Comparison of ENCODE assay signal across 10 cellular contexts in the genomic region with DNA sequence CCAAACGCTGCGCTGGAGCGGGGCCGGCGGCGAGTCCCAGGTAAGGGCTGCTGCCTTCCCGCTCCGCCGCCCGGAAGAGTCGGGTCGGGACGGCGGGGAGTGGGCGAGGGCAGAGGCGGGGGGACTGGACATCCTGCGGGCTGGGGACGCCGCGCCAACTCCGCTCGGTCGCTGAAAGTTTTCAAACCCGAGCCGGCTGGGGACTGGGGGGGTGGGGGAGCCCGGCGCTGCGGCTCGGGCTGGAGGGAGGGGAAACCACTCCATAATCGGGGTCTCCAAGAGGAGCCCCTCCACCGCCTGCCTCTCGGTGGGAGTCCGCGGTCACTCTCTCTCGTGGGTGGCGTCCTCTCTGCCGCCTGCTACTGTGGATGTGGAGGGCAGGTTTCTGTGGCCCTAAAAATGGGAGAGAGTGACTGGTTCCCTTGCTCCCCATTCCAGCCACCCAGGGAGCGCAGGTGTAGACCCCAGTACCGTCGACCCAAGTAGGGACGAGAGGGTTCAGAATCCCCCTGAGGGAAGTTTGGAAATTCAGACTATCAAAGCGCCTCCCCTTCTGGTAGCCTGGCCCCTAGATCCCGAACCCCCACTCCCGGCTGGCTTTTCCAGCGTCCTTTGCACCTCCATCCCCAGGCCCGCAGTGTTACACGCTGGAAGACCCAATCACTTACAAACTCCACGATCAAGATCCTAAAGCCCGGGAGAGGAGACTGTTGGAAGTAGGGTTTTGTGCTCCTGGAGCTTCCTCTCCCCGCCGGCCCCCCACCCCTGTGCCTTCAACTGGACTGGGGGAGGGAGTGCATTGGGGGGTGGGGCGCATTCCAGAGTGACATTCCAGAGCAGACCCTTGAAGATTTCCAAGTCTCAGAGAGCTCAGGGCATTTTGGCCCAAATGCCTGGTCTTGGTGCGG. TPM values are rescaled to one million over a fixed set of nuclear protein-coding genes. Genes with fewer than 3 reads are reported as not detected.
DNase-seq lines count a peak whose midpoint lies in the region; ATAC-seq and TF ChIP-seq lines count a peak whose summit lies in the region.
"Had no signal": no experiment of that assay in that cellular context is flagged by ENCODE, and none has a peak within 500 bp of the region (broad histone marks: within the 10 kb centered on the region; RNA-seq: fewer than 3 reads in every experiment).

No MANE protein-coding gene starts in this region.

- H3K36me3 ChIP-seq in lower lobe of right lung (no peaks in the 10 kb centered on the region), thymus (ENCODE audit: control insufficient read depth, insufficient read depth) (no peaks in the 10 kb centered on the region)

- H3K4me3 Mint-ChIP-seq in T-helper 2 cell treated with Interferon-gamma antibody and Interleukin-4, amounts not matched to agents 5 μg/mL and 100 μg/mL, for 36 hours, result peak overlapping the region; percentile 12

- H3K4me1 ChIP-seq in lower lobe of right lung (peaks cover 48% of the 10 kb centered on the region), thymus (ENCODE audit: control insufficient read depth, insufficient read depth, low read length) (peaks cover 8% of the 10 kb centered on the region)

- peak overlapping the region; percentile 67 for H3K4me3 ChIP-seq in lower lobe of right lung
- H3K4me3 ChIP-seq in thymus (ENCODE audit: low read length), result peak overlapping the region; percentile 25

- intact Hi-C loops in lower lobe of right lung (cut with DNase I), result no loop called here

- H3K27me3 Mint-ChIP-seq in T-helper 2 cell treated with Interferon-gamma antibody and Interleukin-4, amounts not matched to agents 5 μg/mL and 100 μg/mL, for 36 hours (ENCODE audit: low read depth), result peaks cover 58% of the 10 kb centered on the region

- H3K27me3 ChIP-seq in lower lobe of right lung (ENCODE audit: low read depth), result peaks cover 38% of the 10 kb centered on the region
- H3K27me3 ChIP-seq in thymus (ENCODE audit: control insufficient read depth, insufficient read depth), result peaks cover 57% of the 10 kb centered on the region

- WGBS in thymus, result 17% methylated on average over 53 of the region's 53 CpGs

- peaks cover 4% of the 10 kb centered on the region for H3K9me3 ChIP-seq in lower lobe of right lung
- peaks cover 1% of the 10 kb centered on the region for H3K9me3 ChIP-seq in thymus (ENCODE audit: control insufficient read depth)

- H3K4me1 Mint-ChIP-seq in T-helper 2 cell treated with Interferon-gamma antibody and Interleukin-4, amounts not matched to agents 5 μg/mL and 100 μg/mL, for 36 hours (ENCODE audit: low read depth), result peaks cover 8% of the 10 kb centered on the region

- H3K27ac ChIP-seq in lower lobe of right lung, result peak overlapping the region; percentile 87
- H3K27ac ChIP-seq in thymus (ENCODE audit: low read depth), result no peak overlapping the region

- DNase-seq in T-helper 2 cell treated with Interferon-gamma antibody and Interleukin-4, amounts not matched to agents 5 μg/mL and 100 μg/mL, for 36 hours (ENCODE audit: low spot score), result no peak
- no peak for DNase-seq in T-helper 2 cell
- peak; percentile 19 for DNase-seq in cerebellar cortex (ENCODE audit: low spot score)
- no peak for DNase-seq in lower lobe of right lung
- DNase-seq in stimulated activated CD4-positive, alpha-beta T cell treated with anti-CD3 and anti-CD28 coated beads, Interleukin-12 subunit alpha, Interleukin-12 subunit beta, amount 100 ng/mL, for 4 hours, result no peak
- DNase-seq in stimulated activated naive CD4-positive, alpha-beta T cell treated with Interleukin-2 at 50 U/mL for 16 hours (lab: John Stamatoyannopoulos, UW), result no peak

- H3K27ac Mint-ChIP-seq in T-helper 2 cell treated with Interferon-gamma antibody and Interleukin-4, amounts not matched to agents 5 μg/mL and 100 μg/mL, for 36 hours, result no peak overlapping the region

- no peaks in the 10 kb centered on the region for H3K36me3 Mint-ChIP-seq in T-helper 2 cell treated with Interferon-gamma antibody and Interleukin-4, amounts not matched to agents 5 μg/mL and 100 μg/mL, for 36 hours (ENCODE audit: low read depth)

- ATAC-seq in lower lobe of right lung (no peak), GM21390 (IDR thresholded peaks at IDR 0.05; ENCODE audit: unreplicated experiment) (no peak)

- TF ChIP-seq CTCF in lower lobe of right lung (IDR thresholded peaks at IDR 0.05), result no peak

- peaks cover 5% of the 10 kb centered on the region for H3K9me3 Mint-ChIP-seq in T-helper 2 cell treated with Interferon-gamma antibody and Interleukin-4, amounts not matched to agents 5 μg/mL and 100 μg/mL, for 36 hours

RNA-seq across cellular contexts. Expression of gene GPRC5C, which starts 0.8 kb away (rescaled TPM):
- total RNA-seq in lower lobe of right lung, result 58.2 TPM
- polyA plus RNA-seq in thymus, result 14.3 TPM

RNA-seq across cellular contexts. Expression of gene CD300A, which starts 33.7 kb away (rescaled TPM):
- 27.8 TPM for total RNA-seq in lower lobe of right lung
- 26.7 TPM for polyA plus RNA-seq in thymus
- total RNA-seq: dermis microvascular lymphatic vessel endothelial cell, NCI-H460 had no signal
